25 cellular contexts compared by ENCODE assay signal in genomic region chr4:153603258-153603657, GRCh38.
DNase-seq lines count a peak whose midpoint lies in the region; ATAC-seq and TF ChIP-seq lines count a peak whose summit lies in the region.
"Had no signal": no experiment of that assay in that cellular context is flagged by ENCODE, and none has a peak within 500 bp of the region (broad histone marks: within the 10 kb centered on the region; RNA-seq: fewer than 3 reads in every experiment).

No MANE protein-coding gene starts in this region.

- no peaks in the 10 kb centered on the region for H3K9me3 Mint-ChIP-seq in activated CD4-positive, alpha-beta T cell treated with anti-CD3 and anti-CD28 coated beads, Interleukin-2, amount 10 ng/mL, durations not matched to agents 24 days and 14 days
- no peaks in the 10 kb centered on the region for H3K9me3 Mint-ChIP-seq in activated T-helper 17 cell treated with anti-CD3 and anti-CD28 coated beads, Interleukin-2, amount 50 U/mL, for 72 hours
- H3K9me3 Mint-ChIP-seq in stimulated activated effector memory CD8-positive, alpha-beta T cell treated with anti-CD3 and anti-CD28 coated beads, Interleukin-12 subunit alpha, Interleukin-12 subunit beta, amount 100 ng/mL, for 72 hours = no peaks in the 10 kb centered on the region
- H3K9me3 Mint-ChIP-seq: CD4-positive, alpha-beta T cell; immature natural killer cell; neural progenitor cell; stimulated activated memory B cell treated with anti-CD40 and anti-IgM and Interleukin-4, amounts not matched to agents 10 μg/mL and 1 μg/mL and 100 μg/mL, for 72 hours; WTC11 had no signal

- H3K36me3 Mint-ChIP-seq in activated CD4-positive, alpha-beta T cell treated with anti-CD3 and anti-CD28 coated beads, Interleukin-2, amount 10 ng/mL, durations not matched to agents 24 days and 14 days (ENCODE audit: low read depth) = peaks cover 63% of the 10 kb centered on the region
- H3K36me3 Mint-ChIP-seq in activated T-helper 17 cell treated with anti-CD3 and anti-CD28 coated beads, Interleukin-2, amount 50 U/mL, for 72 hours (ENCODE audit: low read depth) = peaks cover 94% of the 10 kb centered on the region
- H3K36me3 Mint-ChIP-seq in stimulated activated effector memory CD8-positive, alpha-beta T cell treated with anti-CD3 and anti-CD28 coated beads, Interleukin-12 subunit alpha, Interleukin-12 subunit beta, amount 100 ng/mL, for 72 hours = peaks cover 97% of the 10 kb centered on the region

- H3K4me3 Mint-ChIP-seq in activated CD4-positive, alpha-beta T cell treated with anti-CD3 and anti-CD28 coated beads, Interleukin-2, amount 10 ng/mL, durations not matched to agents 24 days and 14 days = no peak overlapping the region
- no peak overlapping the region for H3K4me3 Mint-ChIP-seq in activated T-helper 17 cell treated with anti-CD3 and anti-CD28 coated beads, Interleukin-2, amount 50 U/mL, for 72 hours
- no peak overlapping the region for H3K4me3 Mint-ChIP-seq in stimulated activated effector memory CD8-positive, alpha-beta T cell treated with anti-CD3 and anti-CD28 coated beads, Interleukin-12 subunit alpha, Interleukin-12 subunit beta, amount 100 ng/mL, for 72 hours
- H3K4me3 Mint-ChIP-seq: activated CD8-positive, alpha-beta memory T cell treated with anti-CD3 and anti-CD28 coated beads, Interleukin-2, amount 10 ng/mL, durations not matched to agents 7 days and 5 days; CD4-positive, alpha-beta T cell; immature natural killer cell; neural progenitor cell; stimulated activated memory B cell treated with anti-CD40 and anti-IgM and Interleukin-4, amounts not matched to agents 10 μg/mL and 1 μg/mL and 100 μg/mL, for 72 hours; WTC11 had no signal

- peak; percentile 37 for ATAC-seq in activated T-helper 17 cell treated with anti-CD3 and anti-CD28 coated beads, Interleukin-2, amount 50 U/mL, for 72 hours (replicated peaks)
- peak; percentile 58 for ATAC-seq in stimulated activated effector memory CD8-positive, alpha-beta T cell treated with anti-CD3 and anti-CD28 coated beads, Interleukin-12 subunit alpha, Interleukin-12 subunit beta, amount 100 ng/mL, for 72 hours
- no peak for ATAC-seq in omental fat pad (ENCODE audit: low FRiP score)
- ATAC-seq: activated CD8-positive, alpha-beta memory T cell treated with anti-CD3 and anti-CD28 coated beads, Interleukin-2, amount 10 ng/mL, durations not matched to agents 7 days and 5 days; gastroesophageal sphincter; right lobe of liver; stimulated activated memory B cell treated with anti-CD40 and anti-IgM and Interleukin-4, amounts not matched to agents 10 μg/mL and 1 μg/mL and 100 μg/mL, for 72 hours; WTC11 had no signal

- in situ Hi-C loops in GM13976 (cut with MboI; ENCODE audit: low sequenced_read_pairs, unreplicated experiment) = no loop called here

- peaks cover 10% of the 10 kb centered on the region for H3K4me1 Mint-ChIP-seq in activated CD4-positive, alpha-beta T cell treated with anti-CD3 and anti-CD28 coated beads, Interleukin-2, amount 10 ng/mL, durations not matched to agents 24 days and 14 days
- peaks cover 12% of the 10 kb centered on the region for H3K4me1 Mint-ChIP-seq in activated T-helper 17 cell treated with anti-CD3 and anti-CD28 coated beads, Interleukin-2, amount 50 U/mL, for 72 hours
- no peaks in the 10 kb centered on the region for H3K4me1 Mint-ChIP-seq in stimulated activated effector memory CD8-positive, alpha-beta T cell treated with anti-CD3 and anti-CD28 coated beads, Interleukin-12 subunit alpha, Interleukin-12 subunit beta, amount 100 ng/mL, for 72 hours
- H3K4me1 Mint-ChIP-seq: neural progenitor cell, WTC11 had no signal

- no peaks in the 10 kb centered on the region for H3K27me3 Mint-ChIP-seq in activated CD4-positive, alpha-beta T cell treated with anti-CD3 and anti-CD28 coated beads, Interleukin-2, amount 10 ng/mL, durations not matched to agents 24 days and 14 days
- no peaks in the 10 kb centered on the region for H3K27me3 Mint-ChIP-seq in activated T-helper 17 cell treated with anti-CD3 and anti-CD28 coated beads, Interleukin-2, amount 50 U/mL, for 72 hours
- H3K27me3 Mint-ChIP-seq: activated CD8-positive, alpha-beta memory T cell treated with anti-CD3 and anti-CD28 coated beads, Interleukin-2, amount 10 ng/mL, durations not matched to agents 7 days and 5 days; CD4-positive, alpha-beta T cell; stimulated activated memory B cell treated with anti-CD40 and anti-IgM and Interleukin-4, amounts not matched to agents 10 μg/mL and 1 μg/mL and 100 μg/mL, for 72 hours had no signal

- no peak overlapping the region for H3K27ac Mint-ChIP-seq in activated CD4-positive, alpha-beta T cell treated with anti-CD3 and anti-CD28 coated beads, Interleukin-2, amount 10 ng/mL, durations not matched to agents 24 days and 14 days
- H3K27ac Mint-ChIP-seq in activated T-helper 17 cell treated with anti-CD3 and anti-CD28 coated beads, Interleukin-2, amount 50 U/mL, for 72 hours = no peak overlapping the region
- no peak overlapping the region for H3K27ac Mint-ChIP-seq in stimulated activated effector memory CD8-positive, alpha-beta T cell treated with anti-CD3 and anti-CD28 coated beads, Interleukin-12 subunit alpha, Interleukin-12 subunit beta, amount 100 ng/mL, for 72 hours
- H3K27ac Mint-ChIP-seq: activated CD8-positive, alpha-beta memory T cell treated with anti-CD3 and anti-CD28 coated beads, Interleukin-2, amount 10 ng/mL, durations not matched to agents 7 days and 5 days; immature natural killer cell; neural progenitor cell; stimulated activated memory B cell treated with anti-CD40 and anti-IgM and Interleukin-4, amounts not matched to agents 10 μg/mL and 1 μg/mL and 100 μg/mL, for 72 hours; WTC11 had no signal

- intact Hi-C loops in activated CD4-positive, alpha-beta T cell treated with anti-CD3 and anti-CD28 coated beads, Interleukin-2, amount 10 ng/mL, durations not matched to agents 24 days and 14 days (cut with micrococcal nuclease) = loop anchor here (2.0 kb wide), 1 partner anchor 14 kb away; no protein-coding TSS in a partner anchor

- no peak for TF ChIP-seq CTCF in omental fat pad (IDR thresholded peaks at IDR 0.05)
- TF ChIP-seq CTCF in GM13976 (IDR thresholded peaks at IDR 0.05; ENCODE audit: borderline replicate concordance, control extremely low read depth, extremely low read depth, insufficient read depth, missing control alignments) = no peak

- peak; percentile 50 for DNase-seq in activated CD4-positive, alpha-beta T cell treated with anti-CD3 and anti-CD28 coated beads, Interleukin-2, amount 10 ng/mL, durations not matched to agents 24 days and 14 days
- no peak for DNase-seq in activated CD4-positive, alpha-beta T cell treated with anti-CD3 and anti-CD28 coated beads, Interleukin-2, amount 50 U/mL, for 4 hours
- DNase-seq in stimulated activated CD4-positive, alpha-beta T cell treated with anti-CD3 and anti-CD28 coated beads, Interleukin-12 subunit alpha, Interleukin-12 subunit beta, amount 100 ng/mL, for 48 hours (ENCODE audit: low read depth in 2 of 3, low spot score in 1 of 3) = peak in 2 of 3 donors; percentile 28 to 35
- DNase-seq in stimulated activated effector memory CD8-positive, alpha-beta T cell treated with anti-CD3 and anti-CD28 coated beads, Interleukin-12 subunit alpha, Interleukin-12 subunit beta, amount 100 ng/mL, for 72 hours (ENCODE audit: low spot score in 2 of 2) = no peak
- DNase-seq in omental fat pad (ENCODE audit: low spot score) (no peak), Kasumi-1 (lab: John Stamatoyannopoulos, UW) (no peak), GM13976 (ENCODE audit: low spot score) (no peak)
- DNase-seq: activated CD8-positive, alpha-beta memory T cell treated with anti-CD3 and anti-CD28 coated beads, Interleukin-2, amount 10 ng/mL, durations not matched to agents 7 days and 5 days; activated gamma-delta T cell treated with Interleukin-2 at 50 U/mL for 16 hours; CD4-positive, alpha-beta T cell; immature natural killer cell; KG1; mesenchymal stem cell; MM.1S; NCI-H2029 treated with DMSO at 0.1 percent for 48 hours; NCI-H526; right lobe of liver; Right ventricle myocardium superior; T1000; uterus had no signal

Comparison
In these comparisons a context has a peak if more than half of its experiments do, and no peak if none do; other contexts are left out.
1. DNase-seq: peak in activated CD4-positive, alpha-beta T cell treated with anti-CD3 and anti-CD28 coated beads, Interleukin-2, amount 10 ng/mL, durations not matched to agents 24 days and 14 days (single experiment) and stimulated activated CD4-positive, alpha-beta T cell treated with anti-CD3 and anti-CD28 coated beads, Interleukin-12 subunit alpha, Interleukin-12 subunit beta, amount 100 ng/mL, for 48 hours (2 of 3); none in activated CD4-positive, alpha-beta T cell treated with anti-CD3 and anti-CD28 coated beads, Interleukin-2, amount 50 U/mL, for 4 hours (0 of 2), stimulated activated effector memory CD8-positive, alpha-beta T cell treated with anti-CD3 and anti-CD28 coated beads, Interleukin-12 subunit alpha, Interleukin-12 subunit beta, amount 100 ng/mL, for 72 hours (0 of 2), omental fat pad (single experiment), Kasumi-1 (0 of 2) and GM13976 (single experiment).